ENCODE assay signal across 18 cellular contexts in genomic region chr7:24477376-24477775, GRCh38.
DNase-seq lines count a peak whose midpoint lies in the region; ATAC-seq and TF ChIP-seq lines count a peak whose summit lies in the region.
"Had no signal": no experiment of that assay in that cellular context is flagged by ENCODE, and none has a peak within 500 bp of the region (broad histone marks: within the 10 kb centered on the region; RNA-seq: fewer than 3 reads in every experiment).

No MANE protein-coding gene starts in this region.

- peak overlapping the region; percentile 61 for H3K27ac ChIP-seq in PC-9
- peak overlapping the region; percentile 28 for H3K27ac ChIP-seq in hepatocyte
- peak overlapping the region; percentile 61 for H3K27ac ChIP-seq in psoas muscle
- no peak overlapping the region for H3K27ac ChIP-seq in CD8-positive, alpha-beta T cell (ENCODE audit: low read depth, low read length)
- H3K27ac ChIP-seq: SJCRH30 had no signal

- no peaks in the 10 kb centered on the region for H3K9me3 Mint-ChIP-seq in CD8-positive, alpha-beta T cell
- H3K9me3 Mint-ChIP-seq: activated CD8-positive, alpha-beta T cell treated with anti-CD3 and anti-CD28 coated beads for 36 hours; stimulated activated naive CD8-positive, alpha-beta T cell treated with anti-CD3 and anti-CD28 coated beads, Interleukin-15, Interleukin-2, amounts not matched to agents 100 ng/mL and 50 ng/mL, for 24 hours had no signal

- no peaks in the 10 kb centered on the region for H3K36me3 ChIP-seq in PC-9 (ENCODE audit: low read depth)
- H3K36me3 ChIP-seq in hepatocyte (replicated peaks; ENCODE audit: insufficient read depth, low read depth), result no peaks in the 10 kb centered on the region
- no peaks in the 10 kb centered on the region for H3K36me3 ChIP-seq in psoas muscle (ENCODE audit: insufficient read depth in 1 of 2, low read depth in 1 of 2)
- H3K36me3 ChIP-seq in CD8-positive, alpha-beta T cell (ENCODE audit: insufficient read depth, low read length), result no peaks in the 10 kb centered on the region
- H3K36me3 ChIP-seq: SJCRH30 had no signal

- no peaks in the 10 kb centered on the region for H4K20me1 ChIP-seq in PC-9 (ENCODE audit: insufficient read depth)
- no peaks in the 10 kb centered on the region for H4K20me1 ChIP-seq in hepatocyte (ENCODE audit: insufficient read depth, poor library complexity, severe bottlenecking)

- CTCF ChIA-PET in PC-9 (lab: Charles Lee), result interaction anchor here (0.5 kb wide), 1 partner anchor 764 kb away, joined by 4 read pairs; no protein-coding TSS in a partner anchor
- CTCF ChIA-PET in CD8-positive, alpha-beta T cell (lab: Charles Lee), result no interaction called here

- DNase-seq in AG09309 (ENCODE audit: low read depth) (peak; percentile 5), PC-9 (no peak), hepatocyte (ENCODE audit: low spot score) (no peak), psoas muscle (no peak), MV-4-11 (lab: John Stamatoyannopoulos, UW) (no peak)
- no peak for DNase-seq in CD8-positive, alpha-beta T cell
- DNase-seq: activated CD8-positive, alpha-beta T cell treated with anti-CD3 and anti-CD28 coated beads for 36 hours; activated effector memory CD4-positive, alpha-beta T cell treated with anti-CD3 and anti-CD28 coated beads, Interleukin-2, amount 50 U/mL, for 16 hours; AML-193; foreskin melanocyte; MM.1S; mucosa of descending colon; NK-92 treated with Interleukin-12 subunit alpha and Interleukin-12 subunit beta, amount 100 ng/mL, for 24 hours had no signal

- H3K27ac Mint-ChIP-seq in CD8-positive, alpha-beta T cell, result no peak overlapping the region
- H3K27ac Mint-ChIP-seq: activated CD8-positive, alpha-beta T cell treated with anti-CD3 and anti-CD28 coated beads for 36 hours; stimulated activated naive CD8-positive, alpha-beta T cell treated with anti-CD3 and anti-CD28 coated beads, Interleukin-15, Interleukin-2, amounts not matched to agents 100 ng/mL and 50 ng/mL, for 24 hours had no signal

- H3K27me3 Mint-ChIP-seq in CD8-positive, alpha-beta T cell (ENCODE audit: low read depth), result peaks cover 13% of the 10 kb centered on the region

- TF ChIP-seq CTCF in AG09309 (IDR thresholded peaks at IDR 0.05; ENCODE audit: control insufficient read depth, insufficient read depth, low read depth, low read length, missing control alignments) (no peak), PC-9 (conservative IDR thresholded peaks at IDR 0.05) (no peak), hepatocyte (IDR thresholded peaks at IDR 0.05; ENCODE audit: poor library complexity) (no peak), psoas muscle (IDR thresholded peaks at IDR 0.05) (no peak)
- no peak for TF ChIP-seq CTCF in CD8-positive, alpha-beta T cell (IDR thresholded peaks at IDR 0.05)

- POLR2A ChIA-PET in PC-9 (lab: Charles Lee; ENCODE audit: unreplicated experiment), result no interaction called here
- POLR2A ChIA-PET in CD8-positive, alpha-beta T cell (lab: Charles Lee), result no interaction called here

- H3K4me3 ChIP-seq in AG09309 (ENCODE audit: control insufficient read depth, low read depth, low read length), result no peak overlapping the region
- H3K4me3 ChIP-seq in PC-9, result no peak overlapping the region
- H3K4me3 ChIP-seq in hepatocyte, result no peak overlapping the region
- H3K4me3 ChIP-seq in psoas muscle, result peak overlapping the region; percentile 1
- no peak overlapping the region for H3K4me3 ChIP-seq in CD8-positive, alpha-beta T cell (ENCODE audit: low read depth, low read length)
- H3K4me3 ChIP-seq: body of pancreas, mucosa of descending colon, SJCRH30 had no signal

- H2AFZ ChIP-seq in PC-9 (peak overlapping the region; percentile 69), hepatocyte (no peak overlapping the region)

- H3K36me3 Mint-ChIP-seq in CD8-positive, alpha-beta T cell, result no peaks in the 10 kb centered on the region

- H3K9me2 ChIP-seq in PC-9 (ENCODE audit: insufficient read depth) (no peaks in the 10 kb centered on the region), hepatocyte (replicated peaks; ENCODE audit: insufficient read depth) (no peaks in the 10 kb centered on the region)

- WGBS in hepatocyte (ENCODE audit: low lambda C conversion rate, missing lambda C conversion rate), result 50% methylated on average over 2 of the region's 2 CpGs
- 9 to 17% (median 14%) methylated on average over 2 of the region's 2 CpGs for WGBS in psoas muscle, 3 donors

- no TSS peak for BruUV-seq in PC-9 (replicated peaks; lab: Mats Ljungman, UMichigan)

- H3K4me1 ChIP-seq in PC-9 (replicated peaks; ENCODE audit: insufficient read depth), result peaks cover 19% of the 10 kb centered on the region
- H3K4me1 ChIP-seq in hepatocyte (ENCODE audit: insufficient read depth), result peaks cover 16% of the 10 kb centered on the region
- H3K4me1 ChIP-seq in psoas muscle, result peaks cover 17% of the 10 kb centered on the region
- no peaks in the 10 kb centered on the region for H3K4me1 ChIP-seq in CD8-positive, alpha-beta T cell (ENCODE audit: insufficient read depth, low read length)

- H3F3A ChIP-seq in PC-9 (ENCODE audit: insufficient read depth, low read depth), result peaks cover 19% of the 10 kb centered on the region; the same call in 1 of the 2 replicates

- H3K79me2 ChIP-seq in PC-9 (ENCODE audit: low read depth) (no peaks in the 10 kb centered on the region), hepatocyte (no peaks in the 10 kb centered on the region)

- peak overlapping the region; percentile 53 for H3K4me2 ChIP-seq in PC-9
- no peak overlapping the region for H3K4me2 ChIP-seq in hepatocyte

- ATAC-seq in psoas muscle (peak in 2 of 4 donors; percentile 9 to 22), GM21576 (IDR thresholded peaks at IDR 0.05; ENCODE audit: unreplicated experiment) (no peak), GM19395 (IDR thresholded peaks at IDR 0.05; ENCODE audit: unreplicated experiment) (no peak)
- no peak for ATAC-seq in CD8-positive, alpha-beta T cell
- ATAC-seq: activated CD8-positive, alpha-beta T cell treated with anti-CD3 and anti-CD28 coated beads for 36 hours; mucosa of descending colon had no signal

- H3K27me3 ChIP-seq in PC-9 (ENCODE audit: insufficient read depth, low read depth), result no peaks in the 10 kb centered on the region
- no peaks in the 10 kb centered on the region for H3K27me3 ChIP-seq in hepatocyte
- no peaks in the 10 kb centered on the region for H3K27me3 ChIP-seq in psoas muscle (ENCODE audit: insufficient read depth in 3 of 3, low read length in 2 of 3)
- no peaks in the 10 kb centered on the region for H3K27me3 ChIP-seq in CD8-positive, alpha-beta T cell (ENCODE audit: insufficient read depth, low read length)
- H3K27me3 ChIP-seq: body of pancreas, SJCRH30 had no signal

- H3K4me3 Mint-ChIP-seq in CD8-positive, alpha-beta T cell, result no peak overlapping the region
- H3K4me3 Mint-ChIP-seq: activated CD8-positive, alpha-beta T cell treated with anti-CD3 and anti-CD28 coated beads for 36 hours; stimulated activated naive CD8-positive, alpha-beta T cell treated with anti-CD3 and anti-CD28 coated beads, Interleukin-15, Interleukin-2, amounts not matched to agents 100 ng/mL and 50 ng/mL, for 24 hours had no signal

- H3K4me1 Mint-ChIP-seq in CD8-positive, alpha-beta T cell (ENCODE audit: low read depth), result no peaks in the 10 kb centered on the region

- H3K9me3 ChIP-seq in PC-9 (ENCODE audit: insufficient read depth, low read depth) (no peaks in the 10 kb centered on the region), hepatocyte (ENCODE audit: low read depth) (no peaks in the 10 kb centered on the region), psoas muscle (no peaks in the 10 kb centered on the region)
- no peaks in the 10 kb centered on the region for H3K9me3 ChIP-seq in CD8-positive, alpha-beta T cell (ENCODE audit: low read length)
- H3K9me3 ChIP-seq: body of pancreas, mucosa of descending colon, SJCRH30 had no signal

- intact Hi-C loops in PC-9 (cut with micrococcal nuclease; ENCODE audit: unreplicated experiment), result loop anchor here (10.0 kb wide), 1 partner anchor 617 kb away; no protein-coding TSS in a partner anchor
- intact Hi-C loops in psoas muscle (cut with DNase I), result loop anchor here in 1 of 2 donors (5.0 kb wide), 1 partner anchor 95 kb away; the partner anchor contains the start of gene PALS2
- intact Hi-C loops in CD8-positive, alpha-beta T cell (cut with DNase I, micrococcal nuclease), result no loop called here
